ENCODE assay signal across 10 cellular contexts in the genomic region with DNA sequence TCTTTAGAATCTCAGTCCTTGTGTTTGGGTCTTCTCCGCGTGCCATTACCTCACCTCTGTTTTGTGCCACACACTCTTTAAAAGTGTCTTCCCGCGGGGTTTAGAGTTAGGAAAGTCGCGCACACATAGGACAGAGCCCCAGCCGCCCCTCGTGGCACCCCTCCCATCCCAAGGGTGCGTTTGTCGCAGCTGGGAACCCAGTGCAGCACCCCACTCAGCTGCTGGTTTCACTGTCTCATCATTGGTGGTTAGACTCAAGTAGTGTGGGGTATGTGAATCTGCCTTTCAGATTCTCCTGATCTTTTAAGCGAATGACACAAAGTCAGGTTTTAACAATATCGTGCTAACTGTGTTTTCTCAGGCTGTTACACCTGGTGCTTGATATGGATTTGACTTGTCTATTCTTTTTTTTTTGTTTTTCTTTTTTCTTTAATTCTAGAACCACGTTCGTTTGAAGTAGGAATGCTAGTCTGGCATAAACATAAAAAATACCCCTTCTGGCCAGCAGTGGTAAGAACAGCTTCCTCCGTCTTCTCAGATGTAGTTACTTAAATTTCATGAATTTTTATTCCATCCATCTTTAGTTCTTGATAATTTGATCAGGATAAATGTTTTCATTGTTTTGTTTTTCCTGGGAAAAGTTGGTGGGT. TPM values are rescaled to one million over a fixed set of nuclear protein-coding genes. Genes with fewer than 3 reads are reported as not detected.
DNase-seq lines count a peak whose midpoint lies in the region; ATAC-seq, FAIRE-seq and TF ChIP-seq lines count a peak whose summit lies in the region.
"Had no signal": no experiment of that assay in that cellular context is flagged by ENCODE, and none has a peak within 500 bp of the region (broad histone marks: within the 10 kb centered on the region; RNA-seq: fewer than 3 reads in every experiment).

No MANE protein-coding gene starts in this region.

- H3K27ac Mint-ChIP-seq in mesothelial cell of epicardium, result no peak overlapping the region

- H2BK5ac ChIP-seq in trophoblast cell (ENCODE audit: low read depth, low read length, poor library complexity), result no peak overlapping the region

- H3K79me2 ChIP-seq in trophoblast cell (ENCODE audit: control insufficient read depth, insufficient read depth, low read length, poor library complexity), result peaks cover 2% of the 10 kb centered on the region

- H3K9me3 ChIP-seq in BLaER1 treated with 17β-estradiol and CSF1 and Interleukin-3, amounts not matched to agents 10 nM and 100 nM (replicated peaks in 1 of 11), result no peaks in the 10 kb centered on the region
- H3K9me3 ChIP-seq in trophoblast cell (ENCODE audit: insufficient read depth, low read depth, low read length), result peaks cover 2% of the 10 kb centered on the region

- no peaks in the 10 kb centered on the region for H3K79me1 ChIP-seq in trophoblast cell (ENCODE audit: low read length)

- peak overlapping the region in 7 of 10 experiments; percentile 4 to 52 (median 42); a peak in 9 of 20 replicates for H3K4me3 ChIP-seq in BLaER1 treated with 17β-estradiol and CSF1 and Interleukin-3, amounts not matched to agents 10 nM and 100 nM
- H3K4me3 ChIP-seq in trophoblast cell (ENCODE audit: low read depth, low read length), result no peak overlapping the region
- H3K4me3 ChIP-seq: lung had no signal

- peak; percentile 86 for FAIRE-seq in GM19239 (lab: Jason Lieb, UNC)

- no CpG with 5 or more reads among the region's 15 CpGs for WGBS in trophoblast cell (ENCODE audit: extremely low coverage, insufficient coverage, insufficient read length)

- no peak overlapping the region for H2AFZ ChIP-seq in trophoblast cell (ENCODE audit: insufficient read depth, low read length, poor library complexity)

- no peak overlapping the region for H2AK5ac ChIP-seq in trophoblast cell (ENCODE audit: low read length)

- H2BK120ac ChIP-seq in trophoblast cell (ENCODE audit: insufficient read depth, low read length, poor library complexity), result no peak overlapping the region

- H3K9me3 Mint-ChIP-seq in activated T-cell treated with anti-CD3 and anti-CD28 coated beads, Interleukin-2, amount 50 U/mL, for 4 hours, result no peaks in the 10 kb centered on the region
- no peaks in the 10 kb centered on the region for H3K9me3 Mint-ChIP-seq in mesothelial cell of epicardium

- H3K23ac ChIP-seq in trophoblast cell (ENCODE audit: low read length), result no peak overlapping the region

- no peak overlapping the region for H2BK12ac ChIP-seq in trophoblast cell (ENCODE audit: low read length)

- peaks cover 0 to 87% (median 0%) of the 10 kb centered on the region in 11 experiments; a peak in 9 of 22 replicates for H4K20me1 ChIP-seq in BLaER1 treated with 17β-estradiol and CSF1 and Interleukin-3, amounts not matched to agents 10 nM and 100 nM

- peak overlapping the region in 9 of 11 experiments; percentile 27 to 92 (median 76); a peak in 17 of 22 replicates for H3K27ac ChIP-seq in BLaER1 treated with 17β-estradiol and CSF1 and Interleukin-3, amounts not matched to agents 10 nM and 100 nM
- H3K27ac ChIP-seq in trophoblast cell (ENCODE audit: low read depth, low read length), result no peak overlapping the region

- H3K14ac ChIP-seq in trophoblast cell (ENCODE audit: low read length), result no peak overlapping the region

- H3K36me3 Mint-ChIP-seq in activated T-cell treated with anti-CD3 and anti-CD28 coated beads, Interleukin-2, amount 50 U/mL, for 4 hours (ENCODE audit: insufficient read depth), result peaks cover 12% of the 10 kb centered on the region
- H3K36me3 Mint-ChIP-seq in mesothelial cell of epicardium, result peaks cover 24% of the 10 kb centered on the region

- peaks cover 20% of the 10 kb centered on the region for H3K4me1 Mint-ChIP-seq in activated T-cell treated with anti-CD3 and anti-CD28 coated beads, Interleukin-2, amount 50 U/mL, for 4 hours (ENCODE audit: low read depth)
- H3K4me1 Mint-ChIP-seq in mesothelial cell of epicardium, result peaks cover 12% of the 10 kb centered on the region

- TF ChIP-seq CTCF in mesothelial cell of epicardium (IDR thresholded peaks at IDR 0.05; ENCODE audit: unreplicated experiment), result peak; percentile 44

- no peak overlapping the region for H3K4ac ChIP-seq in trophoblast cell (ENCODE audit: low read depth, low read length)

- DNase-seq in GM19239 (ENCODE audit: insufficient read length, low spot score), result no peak
- DNase-seq in activated T-cell treated with anti-CD3 and anti-CD28 coated beads, Interleukin-2, amount 50 U/mL, for 4 hours, result no peak
- DNase-seq in mesothelial cell of epicardium (ENCODE audit: low spot score in 2 of 2, unreplicated experiment in 2 of 2), result no peak
- no peak for DNase-seq in trophoblast cell
- DNase-seq in GOT3 (lab: John Stamatoyannopoulos, UW), result no peak

- H3K18ac ChIP-seq in trophoblast cell (ENCODE audit: low read length), result no peak overlapping the region

- peaks cover 22 to 59% (median 37%) of the 10 kb centered on the region in 11 experiments; a peak in 20 of 22 replicates for H3K36me3 ChIP-seq in BLaER1 treated with 17β-estradiol and CSF1 and Interleukin-3, amounts not matched to agents 10 nM and 100 nM
- H3K36me3 ChIP-seq in trophoblast cell (ENCODE audit: control insufficient read depth in 1 of 2, insufficient read depth in 2 of 2, low read length in 2 of 2), result peaks cover 67 to 75% of the 10 kb centered on the region in 2 experiments

- peaks cover 84 to 100% (median 99%) of the 10 kb centered on the region in 10 experiments for H3K4me1 ChIP-seq in BLaER1 treated with 17β-estradiol and CSF1 and Interleukin-3, amounts not matched to agents 10 nM and 100 nM
- peaks cover 0 to 2% of the 10 kb centered on the region in 2 experiments for H3K4me1 ChIP-seq in trophoblast cell (ENCODE audit: control insufficient read depth in 1 of 2, insufficient read depth in 2 of 2, low read length in 2 of 2)

- H3K27me3 ChIP-seq in BLaER1 treated with 17β-estradiol and CSF1 and Interleukin-3, amounts not matched to agents 10 nM and 100 nM, result peaks cover 0 to 12% (median 0%) of the 10 kb centered on the region in 11 experiments; a peak in 2 of 22 replicates
- H3K27me3 ChIP-seq in trophoblast cell (ENCODE audit: insufficient read depth, low read length), result no peaks in the 10 kb centered on the region

- H4K12ac ChIP-seq in trophoblast cell (ENCODE audit: low read depth, low read length), result no peak overlapping the region

- peak overlapping the region; percentile 81 to 100 (median 95) for H3K4me2 ChIP-seq in BLaER1 treated with 17β-estradiol and CSF1 and Interleukin-3, amounts not matched to agents 10 nM and 100 nM
- no peak overlapping the region for H3K4me2 ChIP-seq in trophoblast cell (ENCODE audit: low read length)

- no peak overlapping the region for H4K91ac ChIP-seq in trophoblast cell (ENCODE audit: low read depth, low read length)

- no peak overlapping the region for H4K8ac ChIP-seq in trophoblast cell (ENCODE audit: low read depth, low read length)

- H3K4me3 Mint-ChIP-seq in activated T-cell treated with anti-CD3 and anti-CD28 coated beads, Interleukin-2, amount 50 U/mL, for 4 hours, result peak overlapping the region; percentile 45
- no peak overlapping the region for H3K4me3 Mint-ChIP-seq in mesothelial cell of epicardium

- H3K9ac ChIP-seq in BLaER1 treated with 17β-estradiol and CSF1 and Interleukin-3, amounts not matched to agents 10 nM and 100 nM, result peak overlapping the region in 9 of 11 experiments; percentile 11 to 81 (median 66); a peak in 16 of 22 replicates
- H3K9ac ChIP-seq in trophoblast cell (ENCODE audit: low read length), result no peak overlapping the region

- no peaks in the 10 kb centered on the region for H3K27me3 Mint-ChIP-seq in activated T-cell treated with anti-CD3 and anti-CD28 coated beads, Interleukin-2, amount 50 U/mL, for 4 hours (ENCODE audit: low read depth)
- no peaks in the 10 kb centered on the region for H3K27me3 Mint-ChIP-seq in mesothelial cell of epicardium (ENCODE audit: low read depth)

- ATAC-seq in activated T-cell treated with anti-CD3 and anti-CD28 coated beads, Interleukin-2, amount 50 U/mL, for 4 hours, result peak; percentile 88 to 94
- no peak for ATAC-seq in HG03571 (IDR thresholded peaks at IDR 0.05; ENCODE audit: unreplicated experiment)
- ATAC-seq in HG02938 (IDR thresholded peaks at IDR 0.05; ENCODE audit: unreplicated experiment), result no peak
- ATAC-seq: Panc1 had no signal

RNA-seq across cellular contexts. Expression of gene NDUFS7, which starts 19.5 kb away (rescaled TPM):
- 100 to 1,000 TPM; 124 to 142 (median 137) TPM for total RNA-seq in activated T-cell treated with anti-CD3 and anti-CD28 coated beads, Interleukin-2, amount 50 U/mL, for 4 hours
- total RNA-seq in mesothelial cell of epicardium, result 52.2 to 56.8 TPM (median 55.9 TPM) in 3 replicates
- polyA plus RNA-seq in trophoblast cell (2013), result 38.6 and 39.3 TPM in 2 replicates

RNA-seq across cellular contexts. Expression of gene GAMT, which starts 37.1 kb away (rescaled TPM):
- 10 to 100 TPM; 16.0 to 25.9 (median 23.1) TPM for total RNA-seq in activated T-cell treated with anti-CD3 and anti-CD28 coated beads, Interleukin-2, amount 50 U/mL, for 4 hours
- total RNA-seq in mesothelial cell of epicardium, result 41.5 to 44.5 TPM (median 42.6 TPM) in 3 replicates
- 20.3 and 20.6 TPM in 2 replicates for polyA plus RNA-seq in trophoblast cell (2013)

RNA-seq across cellular contexts. Expression of gene DAZAP1, which starts 43.2 kb away (rescaled TPM):
- 100 to 1,000 TPM; 296 to 322 (median 303) TPM for total RNA-seq in activated T-cell treated with anti-CD3 and anti-CD28 coated beads, Interleukin-2, amount 50 U/mL, for 4 hours
- 130 to 134 TPM (median 131 TPM) in 3 replicates for total RNA-seq in mesothelial cell of epicardium
- polyA plus RNA-seq in trophoblast cell (2013), result 126 and 130 TPM in 2 replicates

Comparison
In these comparisons a context has a peak if more than half of its experiments do, and no peak if none do; other contexts are left out.
1. ATAC-seq: peak in activated T-cell treated with anti-CD3 and anti-CD28 coated beads, Interleukin-2, amount 50 U/mL, for 4 hours (2 of 2); none in HG03571 (single experiment) and HG02938 (single experiment).